10 cellular contexts compared by ENCODE assay signal in genomic region chr7:2734084-2734601, GRCh38. TPM values are rescaled to one million over a fixed set of nuclear protein-coding genes. Genes with fewer than 3 reads are reported as not detected.
DNase-seq lines count a peak whose midpoint lies in the region; ATAC-seq and TF ChIP-seq lines count a peak whose summit lies in the region.
"Had no signal": no experiment of that assay in that cellular context is flagged by ENCODE, and none has a peak within 500 bp of the region (broad histone marks: within the 10 kb centered on the region; RNA-seq: fewer than 3 reads in every experiment).

No MANE protein-coding gene starts in this region.

- in situ Hi-C loops in ACHN (cut with HindIII; ENCODE audit: low pct_ligation_motif_present, low pct_unique_long_range_greater_than_20kb, low sequenced_read_pairs), result no loop called here

- no peak overlapping the region for H3K4ac ChIP-seq in H9 (ENCODE audit: low read depth, low read length)

- H2BK15ac ChIP-seq in H9 (ENCODE audit: low read depth, low read length), result no peak overlapping the region

- no CpG with 5 or more reads among the region's 24 CpGs for WGBS in H9 (ENCODE audit: extremely low coverage, insufficient read length, low lambda C conversion rate)

- H3K36me3 Mint-ChIP-seq in H9 (ENCODE audit: insufficient read depth in 1 of 3, low read depth in 3 of 3) (peaks cover 25 to 37% (median 36%) of the 10 kb centered on the region in 3 experiments; a peak in 6 of 7 replicates), T-helper 17 cell (ENCODE audit: low read depth) (peaks cover 2% of the 10 kb centered on the region)
- peaks cover 64% of the 10 kb centered on the region for H3K36me3 Mint-ChIP-seq in stimulated activated memory B cell treated with anti-CD40 and anti-IgM and Interleukin-4, amounts not matched to agents 10 μg/mL and 1 μg/mL and 100 μg/mL, for 72 hours

- H2BK120ac ChIP-seq in H9 (ENCODE audit: low read depth, low read length, poor library complexity, severe bottlenecking), result no peak overlapping the region

- no peaks in the 10 kb centered on the region; the same call in 1 of the 2 replicates for H3K4me1 ChIP-seq in H9 (ENCODE audit: insufficient read depth, low read length)

- no peak overlapping the region for H3K14ac ChIP-seq in H9 (ENCODE audit: insufficient read depth, low read length)

- H3T11ph ChIP-seq in H9 (ENCODE audit: low read length), result no peak overlapping the region

- no peaks in the 10 kb centered on the region for H3K23me2 ChIP-seq in H9 (ENCODE audit: insufficient read length, low read depth, low read length, poor library complexity, severe bottlenecking)

- no peak overlapping the region for H4K8ac ChIP-seq in H9 (replicated peaks; ENCODE audit: insufficient read length, low read depth, low read length)

- H3K18ac ChIP-seq in H9 (ENCODE audit: insufficient read length, low read depth, low read length), result no peak overlapping the region

- no peak for TF ChIP-seq CTCF in H9 (conservative IDR thresholded peaks at IDR 0.05)

- H3K4me1 Mint-ChIP-seq in H9 (peaks cover 22 to 23% of the 10 kb centered on the region in 2 experiments), T-helper 17 cell (peaks cover 13% of the 10 kb centered on the region)
- H3K4me1 Mint-ChIP-seq in stimulated activated memory B cell treated with anti-CD40 and anti-IgM and Interleukin-4, amounts not matched to agents 10 μg/mL and 1 μg/mL and 100 μg/mL, for 72 hours, result peaks cover 52% of the 10 kb centered on the region

- H3K27ac ChIP-seq in H9 (ENCODE audit: insufficient read length, low read depth, low read length), result no peak overlapping the region

- H3K27ac Mint-ChIP-seq in H9 (peak overlapping the region in 2 of 3 experiments; percentile 42 to 95; a peak in 3 of 7 replicates), T-helper 17 cell (peak overlapping the region; percentile 56)
- peak overlapping the region; percentile 77 for H3K27ac Mint-ChIP-seq in stimulated activated memory B cell treated with anti-CD40 and anti-IgM and Interleukin-4, amounts not matched to agents 10 μg/mL and 1 μg/mL and 100 μg/mL, for 72 hours

- H3K9me3 ChIP-seq in H9 (ENCODE audit: control insufficient read depth, low read depth, low read length), result no peaks in the 10 kb centered on the region
- H3K9me3 ChIP-seq in T-helper 17 cell (ENCODE audit: control insufficient read depth, low read length, poor library complexity, severe bottlenecking), result no peaks in the 10 kb centered on the region
- H3K9me3 ChIP-seq: suprapubic skin had no signal

- peak; percentile 14 for DNase-seq in H9
- DNase-seq in T-helper 17 cell, result no peak
- DNase-seq in left lobe of liver (ENCODE audit: low spot score), result peak; percentile 24
- no peak for DNase-seq in effector CD4-positive, alpha-beta T cell
- DNase-seq in NCI-H1436 treated with DMSO at 0.1 percent for 48 hours (lab: John Stamatoyannopoulos, UW), result no peak
- DNase-seq in ACHN, result no peak
- DNase-seq: activated T-cell treated with anti-CD3 and anti-CD28 coated beads, Interleukin-2, amount 50 U/mL, for 4 hours; NCI-H526 treated with DMSO at 0.1 percent for 48 hours had no signal

- peaks cover 2% of the 10 kb centered on the region; the same call in 1 of the 2 replicates for H3K79me2 ChIP-seq in H9 (ENCODE audit: insufficient read depth, low read length)

- H3K9ac ChIP-seq in H9 (ENCODE audit: extremely low read depth, insufficient read length, low read length), result no peak overlapping the region

- no peak overlapping the region for H3K56ac ChIP-seq in H9 (ENCODE audit: insufficient read length, low read depth, low read length)

- no peak overlapping the region for H3K4me2 ChIP-seq in H9 (ENCODE audit: insufficient read depth, insufficient read length, low read length)

- no peaks in the 10 kb centered on the region for H3K27me3 ChIP-seq in H9 (ENCODE audit: insufficient read depth, low read length)
- H3K27me3 ChIP-seq: suprapubic skin had no signal

- no peak overlapping the region for H3K4me3 Mint-ChIP-seq in H9
- H3K4me3 Mint-ChIP-seq in T-helper 17 cell, result no peak overlapping the region
- no peak overlapping the region for H3K4me3 Mint-ChIP-seq in stimulated activated memory B cell treated with anti-CD40 and anti-IgM and Interleukin-4, amounts not matched to agents 10 μg/mL and 1 μg/mL and 100 μg/mL, for 72 hours
- H3K4me3 Mint-ChIP-seq: activated T-cell treated with anti-CD3 and anti-CD28 coated beads, Interleukin-2, amount 50 U/mL, for 4 hours had no signal

- ATAC-seq in T-helper 17 cell (no peak), left lobe of liver (no peak)
- ATAC-seq in stimulated activated memory B cell treated with anti-CD40 and anti-IgM and Interleukin-4, amounts not matched to agents 10 μg/mL and 1 μg/mL and 100 μg/mL, for 72 hours, result no peak

- H4K5ac ChIP-seq in H9 (ENCODE audit: insufficient read length, low read depth, low read length), result no peak overlapping the region

- H3K27me3 Mint-ChIP-seq in H9 (ENCODE audit: low read depth) (no peaks in the 10 kb centered on the region), T-helper 17 cell (no peaks in the 10 kb centered on the region)
- H3K27me3 Mint-ChIP-seq in stimulated activated memory B cell treated with anti-CD40 and anti-IgM and Interleukin-4, amounts not matched to agents 10 μg/mL and 1 μg/mL and 100 μg/mL, for 72 hours, result no peaks in the 10 kb centered on the region

- no peaks in the 10 kb centered on the region for H3K9me3 Mint-ChIP-seq in H9
- H3K9me3 Mint-ChIP-seq in stimulated activated memory B cell treated with anti-CD40 and anti-IgM and Interleukin-4, amounts not matched to agents 10 μg/mL and 1 μg/mL and 100 μg/mL, for 72 hours, result no peaks in the 10 kb centered on the region
- H3K9me3 Mint-ChIP-seq: activated T-cell treated with anti-CD3 and anti-CD28 coated beads, Interleukin-2, amount 50 U/mL, for 4 hours had no signal

- H4K91ac ChIP-seq in H9 (ENCODE audit: insufficient read length, low read depth, low read length), result no peak overlapping the region

- H2BK5ac ChIP-seq in H9 (ENCODE audit: insufficient read length, low read length), result no peak overlapping the region

- no peak overlapping the region for H3K23ac ChIP-seq in H9 (ENCODE audit: insufficient read length, low read depth, low read length)

- H2AK5ac ChIP-seq in H9 (ENCODE audit: insufficient read length, low read length), result no peak overlapping the region

- H2BK12ac ChIP-seq in H9 (ENCODE audit: insufficient read length, low read depth, low read length), result no peak overlapping the region

- H4K20me1 ChIP-seq in H9 (ENCODE audit: control insufficient read depth, insufficient read depth, insufficient read length), result no peaks in the 10 kb centered on the region

- H3K79me1 ChIP-seq in H9 (ENCODE audit: insufficient read depth, low read depth, low read length, poor library complexity, severe bottlenecking), result peaks cover 8% of the 10 kb centered on the region

- no peak overlapping the region for H2AFZ ChIP-seq in H9 (ENCODE audit: low read length)

- no peak overlapping the region for H2BK20ac ChIP-seq in H9 (ENCODE audit: low read depth, low read length, poor library complexity, severe bottlenecking)

RNA-seq across cellular contexts. Expression of gene AMZ1, which starts 46.1 kb away (rescaled TPM):
- 0.74 and 0.90 TPM in 2 replicates for total RNA-seq in H9 (2021)
- total RNA-seq in T-helper 17 cell, result under 1 TPM; 0.32 to 0.76 TPM
- 0.83 TPM for total RNA-seq in left lobe of liver

Comparison
In these comparisons a context has a peak if more than half of its experiments do, and no peak if none do; other contexts are left out.
1. DNase-seq: peak in H9 (single experiment) and left lobe of liver (single experiment); none in T-helper 17 cell (0 of 3), effector CD4-positive, alpha-beta T cell (single experiment), NCI-H1436 treated with DMSO at 0.1 percent for 48 hours (single experiment) and ACHN (single experiment).
2. Peak in every context shown above with its lines, with median percentiles within 50 percentile points of each other: H3K27ac Mint-ChIP-seq.